Comparison of ENCODE assay signal across 13 cellular contexts in genomic region chr11:118142809-118143208, GRCh38. TPM values are rescaled to one million over a fixed set of nuclear protein-coding genes. Genes with fewer than 3 reads are reported as not detected.
A peak's percentile ranks its signal among the peaks of the same experiment; 100 is the strongest.
DNase-seq lines count a peak whose midpoint lies in the region; ATAC-seq, FAIRE-seq and TF ChIP-seq lines count a peak whose summit lies in the region.
"Had no signal": no experiment of that assay in that cellular context is flagged by ENCODE, and none has a peak within 500 bp of the region (broad histone marks: within the 10 kb centered on the region; RNA-seq: fewer than 3 reads in every experiment).

No MANE protein-coding gene starts in this region.

- no peak overlapping the region for H2AFZ ChIP-seq in H1 (ENCODE audit: low read length)

- ATAC-seq in activated naive CD8-positive, alpha-beta T cell treated with anti-CD3 and anti-CD28 coated beads, Interleukin-2, amount 50 U/mL, for 24 hours: no peak
- no peak for ATAC-seq in GM21515 (IDR thresholded peaks at IDR 0.05; ENCODE audit: unreplicated experiment)
- no peak for ATAC-seq in GM21786 (IDR thresholded peaks at IDR 0.05; ENCODE audit: unreplicated experiment)
- ATAC-seq: body of pancreas, left ventricle myocardium superior had no signal

- no peaks in the 10 kb centered on the region for H3K23me2 ChIP-seq in H1 (ENCODE audit: low read depth, low read length)

- H2AK5ac ChIP-seq in H1 (ENCODE audit: low read depth, low read length): no peak overlapping the region

- H4K8ac ChIP-seq in H1 (ENCODE audit: extremely low read depth, insufficient read depth, low read length): no peak overlapping the region

- H2BK15ac ChIP-seq in H1 (ENCODE audit: low read length): no peak overlapping the region

- POLR2A ChIA-PET in H1 (lab: Charles Lee; ENCODE audit: partially characterized antibody): no interaction called here

- CTCF ChIA-PET in H1 (lab: Charles Lee; ENCODE audit: partially characterized antibody): interaction anchor here (1.2 to 12.7 kb wide), 9 partner anchors 10 to 328 kb away, joined by 3 to 245 read pairs (median 10); partner anchors contain the start of gene SCN4B

- H3K4me2 ChIP-seq in H1 (ENCODE audit: insufficient read depth in 1 of 2, low read depth in 2 of 2, low read length in 2 of 2): peak overlapping the region in 1 of 2 experiments; percentile 41; a peak in 2 of 4 replicates

- H4K20me1 ChIP-seq in H1 (replicated peaks in 1 of 2; ENCODE audit: control insufficient read depth in 1 of 2, insufficient read depth in 2 of 2, low read length in 2 of 2): peaks cover 0 to 3% of the 10 kb centered on the region in 2 experiments

- H3K4ac ChIP-seq in H1 (replicated peaks; ENCODE audit: insufficient read length, low read depth, low read length): no peak overlapping the region

- H3K27ac Mint-ChIP-seq in activated naive CD8-positive, alpha-beta T cell treated with anti-CD3 and anti-CD28 coated beads for 36 hours: no peak overlapping the region
- H3K27ac Mint-ChIP-seq in activated naive CD8-positive, alpha-beta T cell treated with anti-CD3 and anti-CD28 coated beads, Interleukin-2, amount 50 U/mL, for 24 hours: no peak overlapping the region

- TF ChIP-seq RAD21 in H1 (IDR thresholded peaks at IDR 0.05 in 1 of 2, conservative IDR thresholded peaks at IDR 0.05 in 1 of 2; ENCODE audit: low read depth in 2 of 2, low read length in 2 of 2): no peak

- TF ChIP-seq EP300 in H1 (IDR thresholded peaks at IDR 0.05; ENCODE audit: borderline replicate concordance in 1 of 2, low read depth in 2 of 2, low read length in 2 of 2): no peak
- TF ChIP-seq EP300 in transverse colon (IDR thresholded peaks at IDR 0.05; ENCODE audit: low read depth): no peak

- H3K27ac ChIP-seq in H1 (ENCODE audit: low read depth, low read length) (no peak overlapping the region), transverse colon (no peak overlapping the region)
- H3K27ac ChIP-seq: body of pancreas had no signal

- peak overlapping the region in 1 of 4 experiments; percentile 15; a peak in 1 of 8 replicates for H3K4me3 ChIP-seq in H1 (ENCODE audit: extremely low read depth in 1 of 4, insufficient read depth in 2 of 4, low read depth in 3 of 4, low read length in 4 of 4)
- no peak overlapping the region for H3K4me3 ChIP-seq in transverse colon
- H3K4me3 ChIP-seq: body of pancreas had no signal

- no peaks in the 10 kb centered on the region for H3K79me2 ChIP-seq in H1 (ENCODE audit: control insufficient read depth in 1 of 2, insufficient read depth in 2 of 2, low read length in 2 of 2)

- no peak for DNase-seq in activated naive CD8-positive, alpha-beta T cell treated with anti-CD3 and anti-CD28 coated beads for 36 hours
- DNase-seq in activated naive CD8-positive, alpha-beta T cell treated with anti-CD3 and anti-CD28 coated beads, Interleukin-2, amount 50 U/mL, for 24 hours: no peak
- DNase-seq in NCI-H774 (lab: John Stamatoyannopoulos, UW) (peak; percentile 23), H1 (ENCODE audit: low read depth in 1 of 2, low spot score in 2 of 2) (no peak), transverse colon (peak; percentile 22), GOT3 (lab: John Stamatoyannopoulos, UW) (no peak)
- DNase-seq: left ventricle myocardium superior, NCI-H1105 treated with DMSO at 0.1 percent for 48 hours, SHP77 treated with DMSO at 0.1 percent for 48 hours had no signal

- H3K18ac ChIP-seq in H1 (ENCODE audit: extremely low read depth, low read length): no peak overlapping the region

- H2BK5ac ChIP-seq in H1 (ENCODE audit: low read depth, low read length): no peak overlapping the region

- in situ Hi-C loops in transverse colon (cut with MboI; ENCODE audit: low pct_ligation_motif_present in 1 of 4, low pct_unique_long_range_greater_than_20kb in 1 of 4, low sequenced_read_pairs in 3 of 4): loop anchor here in 2 of 4 donors (10.0 to 25.0 kb wide), 2 partner anchors 212 to 344 kb away; partner anchors contain the start of gene UBE4A (in 1 of the 2)

- H2BK120ac ChIP-seq in H1 (replicated peaks; ENCODE audit: low read depth, low read length): no peak overlapping the region

- no peaks in the 10 kb centered on the region for H3K79me1 ChIP-seq in H1 (ENCODE audit: low read depth, low read length)

- H3K9me3 Mint-ChIP-seq in activated naive CD8-positive, alpha-beta T cell treated with anti-CD3 and anti-CD28 coated beads for 36 hours: no peaks in the 10 kb centered on the region
- no peaks in the 10 kb centered on the region for H3K9me3 Mint-ChIP-seq in activated naive CD8-positive, alpha-beta T cell treated with anti-CD3 and anti-CD28 coated beads, Interleukin-2, amount 50 U/mL, for 24 hours

- FAIRE-seq in H1 (lab: Jason Lieb, UNC): no peak

- H4K91ac ChIP-seq in H1 (replicated peaks; ENCODE audit: insufficient read length, low read length): no peak overlapping the region

- peaks cover 3% of the 10 kb centered on the region for H3K4me1 Mint-ChIP-seq in activated naive CD8-positive, alpha-beta T cell treated with anti-CD3 and anti-CD28 coated beads for 36 hours
- peaks cover 4% of the 10 kb centered on the region for H3K4me1 Mint-ChIP-seq in activated naive CD8-positive, alpha-beta T cell treated with anti-CD3 and anti-CD28 coated beads, Interleukin-2, amount 50 U/mL, for 24 hours

- H3K36me3 ChIP-seq in H1 (ENCODE audit: control insufficient read depth in 2 of 4, insufficient read depth in 4 of 4, low read length in 3 of 4) (no peaks in the 10 kb centered on the region), transverse colon (no peaks in the 10 kb centered on the region)

- no peak overlapping the region for H3K9ac ChIP-seq in H1 (replicated peaks in 1 of 4; ENCODE audit: extremely low read depth in 1 of 4, low read depth in 3 of 4, low read length in 3 of 4)

- H3K27me3 ChIP-seq in H1 (replicated peaks in 1 of 4; ENCODE audit: control insufficient read depth in 3 of 4, extremely low read depth in 1 of 4, insufficient read depth in 3 of 4, low read length in 3 of 4) (peaks cover 0 to 25% (median 11%) of the 10 kb centered on the region in 4 experiments; a peak in 6 of 7 replicates), transverse colon (peaks cover 83% of the 10 kb centered on the region)

- H4K5ac ChIP-seq in H1 (ENCODE audit: insufficient read length, low read depth, low read length): no peak overlapping the region

- H3K56ac ChIP-seq in H1 (replicated peaks; ENCODE audit: insufficient read length, low read depth, low read length): no peak overlapping the region

- H3K4me1 ChIP-seq in H1 (replicated peaks in 1 of 4; ENCODE audit: control insufficient read depth in 3 of 4, insufficient read depth in 4 of 4, low read length in 3 of 4) (peaks cover 0 to 7% (median 2%) of the 10 kb centered on the region in 4 experiments; a peak in 2 of 7 replicates), transverse colon (peaks cover 0 to 8% (median 7%) of the 10 kb centered on the region in 4 donors)

- no peak overlapping the region for H2BK20ac ChIP-seq in H1 (ENCODE audit: low read length)

- no peak overlapping the region for H2BK12ac ChIP-seq in H1 (ENCODE audit: low read depth, low read length)

- no peak for TF ChIP-seq CTCF in H1 (IDR thresholded peaks at IDR 0.05; ENCODE audit: control extremely low read depth in 1 of 3, insufficient read depth in 1 of 3, low read depth in 1 of 3, low read length in 3 of 3)
- no peak for TF ChIP-seq CTCF in transverse colon (IDR thresholded peaks at IDR 0.05)

- 49% methylated on average over 6 of the region's 6 CpGs; no CpG with 5 or more reads in 1 of the 2 experiments for WGBS in H1 (ENCODE audit: extremely low coverage in 1 of 2, insufficient coverage in 1 of 2, insufficient read length in 1 of 2, insufficient replicate concordance in 2 of 2, low coverage in 1 of 2, low lambda C conversion rate in 2 of 2, missing lambda C conversion rate in 1 of 2), 2 experiments
- 34% methylated on average over 6 of the region's 6 CpGs; no CpG with 5 or more reads in 1 of the 2 donors for WGBS in transverse colon (ENCODE audit: low coverage in 1 of 2), 2 donors

- H3K9me3 ChIP-seq in H1 (ENCODE audit: insufficient read depth in 2 of 2, low read depth in 1 of 2, low read length in 1 of 2) (no peaks in the 10 kb centered on the region), transverse colon (no peaks in the 10 kb centered on the region)
- H3K9me3 ChIP-seq: body of pancreas had no signal

- peak overlapping the region; percentile 27 for H3K4me3 Mint-ChIP-seq in activated naive CD8-positive, alpha-beta T cell treated with anti-CD3 and anti-CD28 coated beads for 36 hours
- no peak overlapping the region for H3K4me3 Mint-ChIP-seq in activated naive CD8-positive, alpha-beta T cell treated with anti-CD3 and anti-CD28 coated beads, Interleukin-2, amount 50 U/mL, for 24 hours

- no peak overlapping the region for H3K23ac ChIP-seq in H1 (ENCODE audit: insufficient read length)

- no peaks in the 10 kb centered on the region for H3K36me3 Mint-ChIP-seq in activated naive CD8-positive, alpha-beta T cell treated with anti-CD3 and anti-CD28 coated beads for 36 hours
- H3K36me3 Mint-ChIP-seq in activated naive CD8-positive, alpha-beta T cell treated with anti-CD3 and anti-CD28 coated beads, Interleukin-2, amount 50 U/mL, for 24 hours (ENCODE audit: low read depth): no peaks in the 10 kb centered on the region

- TF ChIP-seq POLR2A in H1 (IDR thresholded peaks at IDR 0.05; ENCODE audit: control extremely low read depth in 1 of 2, low read depth in 2 of 2, low read length in 2 of 2) (no peak), transverse colon (IDR thresholded peaks at IDR 0.05) (no peak)

- H3K27me3 Mint-ChIP-seq in activated naive CD8-positive, alpha-beta T cell treated with anti-CD3 and anti-CD28 coated beads for 36 hours: peaks cover 60% of the 10 kb centered on the region
- peaks cover 58% of the 10 kb centered on the region for H3K27me3 Mint-ChIP-seq in activated naive CD8-positive, alpha-beta T cell treated with anti-CD3 and anti-CD28 coated beads, Interleukin-2, amount 50 U/mL, for 24 hours

- no peak overlapping the region for H3K14ac ChIP-seq in H1 (ENCODE audit: insufficient read length)

- intact Hi-C loops in transverse colon (cut with DNase I; ENCODE audit: low total_unique reads): no loop called here

RNA-seq across cellular contexts. Expression of gene SCN4B, which starts 9.8 kb away (rescaled TPM):
- under 1 TPM; 0.41 to 0.58 TPM for total RNA-seq in activated naive CD8-positive, alpha-beta T cell treated with anti-CD3 and anti-CD28 coated beads for 36 hours
- 2.0 and 2.8 TPM in 2 replicates for total RNA-seq in H1 (2021; fragmentation: NEBNext Ultra II Directional; extraction: Animal tissue kit (Norgen Biotek cat#: 25700))
- 4.1 and 4.9 TPM in 2 replicates for polyA plus RNA-seq in H1 (2011; rRNA removed)
- 5.6 TPM for polyA plus RNA-seq in H1 (2011; cell fraction: cytosol; rRNA removed)
- polyA plus RNA-seq in H1 (2011; cell fraction: nucleus; rRNA removed): 8.7 TPM
- polyA plus RNA-seq in H1 (2012, experiment 1 of 2): 3.1 to 5.9 TPM (median 4.8 TPM) in 4 replicates
- 3.8 TPM for polyA plus RNA-seq in H1 (2012, experiment 2 of 2)
- polyA plus RNA-seq in H1 (2013, experiment 1 of 2): 1.0 TPM
- 1.2 TPM for polyA plus RNA-seq in H1 (2013, experiment 2 of 2)
- polyA minus RNA-seq in H1 (2011; rRNA and poly(A)+ RNA removed): 4.6 and 6.5 TPM in 2 replicates
- 4.6 TPM for polyA minus RNA-seq in H1 (2011; cell fraction: cytosol; rRNA and poly(A)+ RNA removed)
- polyA minus RNA-seq in H1 (2011; cell fraction: nucleus; rRNA and poly(A)+ RNA removed): 5.1 TPM
- 1 to 10 TPM in 1 of 4 donors, under 1 TPM in 2, not detected in 1; 0.41 to 1.1 (median 0.75) TPM for total RNA-seq in transverse colon

RNA-seq across cellular contexts. Expression of gene SCN2B, which starts 33.6 kb away (rescaled TPM):
- not detected for total RNA-seq in activated naive CD8-positive, alpha-beta T cell treated with anti-CD3 and anti-CD28 coated beads for 36 hours
- total RNA-seq in H1 (2021; fragmentation: NEBNext Ultra II Directional; extraction: Animal tissue kit (Norgen Biotek cat#: 25700)): 0.13 and 0.24 TPM in 2 replicates
- 0.09 and 0.14 TPM in 2 replicates for polyA plus RNA-seq in H1 (2011; rRNA removed)
- 0.17 TPM for polyA plus RNA-seq in H1 (2011; cell fraction: cytosol; rRNA removed)
- polyA plus RNA-seq in H1 (2011; cell fraction: nucleus; rRNA removed): 0.10 TPM
- polyA plus RNA-seq in H1 (2012, experiment 1 of 2): 0.17 to 0.28 TPM (median 0.20 TPM) in 4 replicates
- 0.20 TPM for polyA plus RNA-seq in H1 (2012, experiment 2 of 2)
- 0.12 TPM for polyA plus RNA-seq in H1 (2013, experiment 1 of 2)
- 0.13 TPM for polyA plus RNA-seq in H1 (2013, experiment 2 of 2)
- 0.22 and 0.34 TPM in 2 replicates for polyA minus RNA-seq in H1 (2011; rRNA and poly(A)+ RNA removed)
- polyA minus RNA-seq in H1 (2011; cell fraction: cytosol; rRNA and poly(A)+ RNA removed): 0.51 TPM
- 0.30 TPM for polyA minus RNA-seq in H1 (2011; cell fraction: nucleus; rRNA and poly(A)+ RNA removed)
- under 1 TPM in 2 of 4 donors, not detected in 2; 0.14 to 0.37 TPM for total RNA-seq in transverse colon
- polyA plus RNA-seq: BJ had no signal

RNA-seq across cellular contexts. Expression of gene SMIM35, which starts 56.0 kb away (rescaled TPM):
- total RNA-seq in activated naive CD8-positive, alpha-beta T cell treated with anti-CD3 and anti-CD28 coated beads for 36 hours: not detected
- not detected in 2 replicates for total RNA-seq in H1 (2021; fragmentation: NEBNext Ultra II Directional; extraction: Animal tissue kit (Norgen Biotek cat#: 25700))
- polyA plus RNA-seq in H1 (2011; rRNA removed): not detected in 2 replicates
- polyA plus RNA-seq in H1 (2011; cell fraction: cytosol; rRNA removed): not detected
- polyA plus RNA-seq in H1 (2011; cell fraction: nucleus; rRNA removed): not detected
- polyA plus RNA-seq in H1 (2012, experiment 1 of 2): not detected in 4 replicates
- not detected for polyA plus RNA-seq in H1 (2012, experiment 2 of 2)
- not detected for polyA plus RNA-seq in H1 (2013, experiment 1 of 2)
- polyA plus RNA-seq in H1 (2013, experiment 2 of 2): not detected
- not detected in 2 replicates for polyA minus RNA-seq in H1 (2011; rRNA and poly(A)+ RNA removed)
- polyA minus RNA-seq in H1 (2011; cell fraction: cytosol; rRNA and poly(A)+ RNA removed): not detected
- polyA minus RNA-seq in H1 (2011; cell fraction: nucleus; rRNA and poly(A)+ RNA removed): not detected
- total RNA-seq in transverse colon: not detected
- total RNA-seq: body of pancreas, left ventricle myocardium superior had no signal
- polyA plus RNA-seq: BJ had no signal

Comparison
In these comparisons a context has a peak if more than half of its experiments do, and no peak if none do; other contexts are left out.
1. DNase-seq: peak in NCI-H774 (single experiment) and transverse colon (single experiment); none in activated naive CD8-positive, alpha-beta T cell treated with anti-CD3 and anti-CD28 coated beads for 36 hours (single experiment), activated naive CD8-positive, alpha-beta T cell treated with anti-CD3 and anti-CD28 coated beads, Interleukin-2, amount 50 U/mL, for 24 hours (single experiment), H1 (0 of 2) and GOT3 (single experiment).